In genomic region chrX:42755820-42756219, GRCh38 we compare ENCODE assay signal across 15 cellular contexts. TPM values are rescaled to one million over a fixed set of nuclear protein-coding genes. Genes with fewer than 3 reads are reported as not detected.
DNase-seq lines count a peak whose midpoint lies in the region; ATAC-seq and TF ChIP-seq lines count a peak whose summit lies in the region.
"Had no signal": no experiment of that assay in that cellular context is flagged by ENCODE, and none has a peak within 500 bp of the region (broad histone marks: within the 10 kb centered on the region; RNA-seq: fewer than 3 reads in every experiment).

No MANE protein-coding gene starts in this region.

- TF ChIP-seq CTCF in BJ (IDR thresholded peaks at IDR 0.05; ENCODE audit: insufficient read depth, low read depth, low read length) (no peak), adrenal gland (IDR thresholded peaks at IDR 0.05) (no peak), osteocyte (IDR thresholded peaks at IDR 0.05) (no peak)

- DNase-seq in BJ (ENCODE audit: low read depth) (peak; percentile 31), adrenal gland (peak; percentile 22 to 62 (median 52)), Right ventricle myocardium superior (peak; percentile 49), posterior cingulate gyrus (peak in 6 of 10 donors; percentile 2 to 85 (median 51)), SIG-M5 (lab: John Stamatoyannopoulos, UW) (no peak), osteocyte (ENCODE audit: extremely low spot score, unreplicated experiment) (no peak)
- no peak for DNase-seq in activated CD4-positive, alpha-beta T cell treated with anti-CD3 and anti-CD28 coated beads for 48 hours
- DNase-seq: activated T-cell treated with anti-CD3 and anti-CD28 coated beads for 4 hours; CD4-positive, CD25-positive, alpha-beta regulatory T cell; colonic mucosa; MV-4-11; stimulated activated naive CD8-positive, alpha-beta T cell treated with anti-CD3 and anti-CD28 coated beads, Interleukin-15, Interleukin-2, amounts not matched to agents 100 U/mL and 50 U/mL, for 24 hours; T-helper 9 cell had no signal

- peak; percentile 77 for ATAC-seq in Right ventricle myocardium superior (ENCODE audit: poor library complexity)
- no peak for ATAC-seq in GM18858 (IDR thresholded peaks at IDR 0.05; ENCODE audit: unreplicated experiment)
- ATAC-seq: stimulated activated naive CD8-positive, alpha-beta T cell treated with anti-CD3 and anti-CD28 coated beads, Interleukin-15, Interleukin-2, amounts not matched to agents 100 U/mL and 50 U/mL, for 24 hours had no signal

- H3K4me1 Mint-ChIP-seq in osteocyte (ENCODE audit: unreplicated experiment) = no peaks in the 10 kb centered on the region

- peak overlapping the region in 1 of 5 donors; percentile 12 for H3K27ac ChIP-seq in adrenal gland
- H3K27ac ChIP-seq: colonic mucosa had no signal

- H3K4me3 Mint-ChIP-seq in osteocyte (ENCODE audit: unreplicated experiment) = no peak overlapping the region
- H3K4me3 Mint-ChIP-seq: CD4-positive, CD25-positive, alpha-beta regulatory T cell had no signal

- H3K36me3 Mint-ChIP-seq in osteocyte (ENCODE audit: unreplicated experiment) = no peaks in the 10 kb centered on the region
- H3K36me3 Mint-ChIP-seq: CD4-positive, CD25-positive, alpha-beta regulatory T cell had no signal

- H3K36me3 ChIP-seq in BJ (ENCODE audit: control insufficient read depth, insufficient read depth, low read length) (no peaks in the 10 kb centered on the region), adrenal gland (replicated peaks in 1 of 2) (no peaks in the 10 kb centered on the region)
- H3K36me3 ChIP-seq: colonic mucosa had no signal

- no peak overlapping the region for H3K27ac Mint-ChIP-seq in osteocyte (ENCODE audit: unreplicated experiment)

- no peaks in the 10 kb centered on the region for H3K27me3 Mint-ChIP-seq in osteocyte (ENCODE audit: unreplicated experiment)
- H3K27me3 Mint-ChIP-seq: CD4-positive, CD25-positive, alpha-beta regulatory T cell had no signal

- no peaks in the 10 kb centered on the region for H3K9me3 ChIP-seq in adrenal gland (replicated peaks in 1 of 3)
- H3K9me3 ChIP-seq: colonic mucosa had no signal

- 38 to 50% (median 41%) methylated on average over 2 to 6 of the region's 6 CpGs for WGBS in adrenal gland, 4 donors

- POLR2A ChIA-PET in BJ (lab: Charles Lee) = no interaction called here

- peaks cover 0 to 5% of the 10 kb centered on the region in 2 donors for H3K4me1 ChIP-seq in adrenal gland (replicated peaks in 1 of 2)
- H3K4me1 ChIP-seq: colonic mucosa had no signal

- CTCF ChIA-PET in BJ (lab: Yijun Ruan, JAX) = no interaction called here

- H3K4me3 ChIP-seq in BJ (ENCODE audit: low read depth, low read length) (no peak overlapping the region), adrenal gland (no peak overlapping the region)
- H3K4me3 ChIP-seq: colonic mucosa, skin epidermis had no signal

- peaks cover 20% of the 10 kb centered on the region for H3K9me3 Mint-ChIP-seq in osteocyte (ENCODE audit: unreplicated experiment)
- H3K9me3 Mint-ChIP-seq: CD4-positive, CD25-positive, alpha-beta regulatory T cell had no signal

- H3K27me3 ChIP-seq in BJ (ENCODE audit: control insufficient read depth, insufficient read depth, low read length) (no peaks in the 10 kb centered on the region), adrenal gland (no peaks in the 10 kb centered on the region)
- H3K27me3 ChIP-seq: colonic mucosa had no signal

- intact Hi-C loops in adrenal gland (cut with DNase I) (no loop called here), Right ventricle myocardium superior (cut with DNase I) (no loop called here), posterior cingulate gyrus (cut with DNase I) (no loop called here)

- no peak for TF ChIP-seq POLR2A in adrenal gland (IDR thresholded peaks at IDR 0.05)

RNA-seq across cellular contexts. Expression of gene PPP1R2C, which starts 22.1 kb away (rescaled TPM):
- polyA plus RNA-seq in BJ (2011; rRNA removed) (not detected in 2 replicates), adrenal gland (not detected)
- not detected in 2 replicates for polyA minus RNA-seq in BJ (2011; rRNA and poly(A)+ RNA removed)
- total RNA-seq in adrenal gland (not detected), Right ventricle myocardium superior (not detected), osteocyte (not detected in 2 replicates)
- total RNA-seq: colonic mucosa had no signal

Comparison
In these comparisons a context has a peak if more than half of its experiments do, and no peak if none do; other contexts are left out.
1. DNase-seq: peak in BJ (single experiment), adrenal gland (7 of 7), Right ventricle myocardium superior (single experiment) and posterior cingulate gyrus (6 of 10); none in SIG-M5 (single experiment), osteocyte (single experiment) and activated CD4-positive, alpha-beta T cell treated with anti-CD3 and anti-CD28 coated beads for 48 hours (single experiment).